Comparison of ENCODE assay signal across 9 cellular contexts in genomic region chr20:46689754-46690085, GRCh38. TPM values are rescaled to one million over a fixed set of nuclear protein-coding genes. Genes with fewer than 3 reads are reported as not detected.
DNase-seq lines count a peak whose midpoint lies in the region; ATAC-seq, FAIRE-seq and TF ChIP-seq lines count a peak whose summit lies in the region.
"Had no signal": no experiment of that assay in that cellular context is flagged by ENCODE, and none has a peak within 500 bp of the region (broad histone marks: within the 10 kb centered on the region; RNA-seq: fewer than 3 reads in every experiment).

No MANE protein-coding gene starts in this region.

- TF ChIP-seq POLR2A in GM12878 (IDR thresholded peaks at IDR 0.05; ENCODE audit: low read depth, low read length), result no peak

- DNase-seq in cardiac muscle cell (ENCODE audit: low read depth in 1 of 2, low spot score in 1 of 2), result no peak
- no peak for DNase-seq in cardiac septum (ENCODE audit: low spot score)
- DNase-seq in GM12878 (ENCODE audit: low read depth, low spot score), result no peak
- DNase-seq in lung (ENCODE audit: low spot score), result no peak
- no peak for DNase-seq in upper lobe of right lung
- no peak for DNase-seq in omental fat pad (ENCODE audit: low spot score)
- DNase-seq in NCI-H2196 (lab: John Stamatoyannopoulos, UW; ENCODE audit: unreplicated experiment), result no peak

- TF ChIP-seq CTCF in cardiac muscle cell (IDR thresholded peaks at IDR 0.05; ENCODE audit: low read depth, low read length), result no peak
- no peak for TF ChIP-seq CTCF in GM12878 (IDR thresholded peaks at IDR 0.05 in 2 of 3, conservative IDR thresholded peaks at IDR 0.05 in 1 of 3; ENCODE audit: control insufficient read depth in 2 of 3, extremely low read depth in 1 of 3, insufficient read depth in 1 of 3, low read depth in 3 of 3, low read length in 3 of 3)
- TF ChIP-seq CTCF in lung (IDR thresholded peaks at IDR 0.05; ENCODE audit: control extremely low read depth, extremely low read depth), result no peak
- TF ChIP-seq CTCF in upper lobe of right lung (IDR thresholded peaks at IDR 0.05), result no peak
- TF ChIP-seq CTCF in omental fat pad (IDR thresholded peaks at IDR 0.05), result no peak

- H3K9me3 ChIP-seq in cardiac muscle cell (ENCODE audit: low read depth) (no peaks in the 10 kb centered on the region), GM12878 (replicated peaks; ENCODE audit: control insufficient read depth, insufficient read depth, low read length) (no peaks in the 10 kb centered on the region; the same call in 1 of the 3 replicates), lung (ENCODE audit: control insufficient read depth in 2 of 2, insufficient read depth in 1 of 2, low read length in 1 of 2) (no peaks in the 10 kb centered on the region), upper lobe of right lung (no peaks in the 10 kb centered on the region)

- intact Hi-C loops in cardiac septum (cut with DNase I), result loop anchor here (5.0 kb wide), 1 partner anchor 127 kb away; no protein-coding TSS in a partner anchor
- intact Hi-C loops in GM12878 (cut with micrococcal nuclease; ENCODE audit: unreplicated experiment), result no loop called here
- intact Hi-C loops in upper lobe of right lung (cut with DNase I), result no loop called here

- no peak for TF ChIP-seq EP300 in GM12878 (IDR thresholded peaks at IDR 0.05; ENCODE audit: borderline replicate concordance in 1 of 2, control insufficient read depth in 1 of 2, low read depth in 2 of 2, low read length in 2 of 2)

- 2% methylated on average over 12 of the region's 12 CpGs for WGBS in GM12878 (ENCODE audit: insufficient coverage, insufficient replicate concordance, low lambda C conversion rate, missing lambda C conversion rate)
- 0 to 1% methylated on average over 12 of the region's 12 CpGs for WGBS in lung, 2 donors

- POLR2A ChIA-PET in GM12878 (lab: Charles Lee), result interaction anchor here (0.6 to 1.5 kb wide), 5 partner anchors 101 to 755 kb away, joined by 3 to 4 read pairs (median 3); no protein-coding TSS in a partner anchor

- ATAC-seq in GM12878 (no peak), lung (ENCODE audit: insufficient read depth, low FRiP score) (no peak), upper lobe of right lung (no peak), omental fat pad (ENCODE audit: low FRiP score) (no peak), HG02610 (IDR thresholded peaks at IDR 0.05; ENCODE audit: unreplicated experiment) (no peak)

- peak overlapping the region; percentile 63; the same call in 1 of the 2 replicates for H3K9ac ChIP-seq in GM12878 (ENCODE audit: control insufficient read depth, insufficient read depth, low read length)

- CTCF ChIA-PET in GM12878 (lab: Yijun Ruan, JAX), result interaction anchor here (1.2 to 11.6 kb wide), 5 partner anchors 10 to 168 kb away, joined by 3 to 114 read pairs (median 7); no protein-coding TSS in a partner anchor

- H3K36me3 ChIP-seq in cardiac muscle cell, result no peaks in the 10 kb centered on the region
- peaks cover 0 to 11% of the 10 kb centered on the region in 2 experiments; a peak in 1 of 4 replicates for H3K36me3 ChIP-seq in GM12878 (ENCODE audit: control insufficient read depth in 2 of 2, insufficient read depth in 2 of 2, low read length in 1 of 2)
- peaks cover 3% of the 10 kb centered on the region in 2 donors for H3K36me3 ChIP-seq in lung (ENCODE audit: control insufficient read depth in 2 of 2, insufficient read depth in 2 of 2, low read length in 2 of 2)
- H3K36me3 ChIP-seq in upper lobe of right lung, result peaks cover 20% of the 10 kb centered on the region

- H3K27ac ChIP-seq in cardiac muscle cell, result no peak overlapping the region
- peak overlapping the region; percentile 60 for H3K27ac ChIP-seq in GM12878 (ENCODE audit: control insufficient read depth, insufficient read depth)
- peak overlapping the region; percentile 66 to 80 for H3K27ac ChIP-seq in lung (ENCODE audit: low read depth in 1 of 2, low read length in 1 of 2)
- H3K27ac ChIP-seq in upper lobe of right lung, result peak overlapping the region; percentile 85

- TF ChIP-seq RAD21 in GM12878 (IDR thresholded peaks at IDR 0.05; ENCODE audit: insufficient read depth, low read depth, low read length), result no peak

- no peak for FAIRE-seq in GM12878 (lab: Jason Lieb, UNC)
- FAIRE-seq: islet of Langerhans had no signal

- RAD21 ChIA-PET in GM12878 (lab: Charles Lee; ENCODE audit: unreplicated experiment), result interaction anchor here (0.6 to 1.4 kb wide), 3 partner anchors 63 to 152 kb away, joined by 3 to 4 read pairs (median 3); no protein-coding TSS in a partner anchor

- peaks cover 3% of the 10 kb centered on the region; the same call in 1 of the 2 replicates for H4K20me1 ChIP-seq in GM12878 (ENCODE audit: control insufficient read depth, insufficient read depth)

- H3K4me2 ChIP-seq in GM12878 (ENCODE audit: control insufficient read depth, insufficient read depth), result peak overlapping the region; percentile 64; the same call in 1 of the 2 replicates

- no TSS peak for BruUV-seq in GM12878 (replicated peaks; lab: Mats Ljungman, UMichigan)

- H3K27me3 ChIP-seq in cardiac muscle cell, result no peaks in the 10 kb centered on the region
- no peaks in the 10 kb centered on the region for H3K27me3 ChIP-seq in GM12878 (replicated peaks in 1 of 2; ENCODE audit: control insufficient read depth in 2 of 2, insufficient read depth in 2 of 2, low read length in 1 of 2)
- no peaks in the 10 kb centered on the region for H3K27me3 ChIP-seq in lung (ENCODE audit: control insufficient read depth, insufficient read depth)
- no peaks in the 10 kb centered on the region for H3K27me3 ChIP-seq in upper lobe of right lung

- SMC1A ChIA-PET in GM12878 (lab: Charles Lee; ENCODE audit: uncharacterized antibody, unreplicated experiment), result interaction anchor here (1.3 to 1.6 kb wide), 2 partner anchors 9 to 145 kb away, joined by 4 to 5 read pairs; no protein-coding TSS in a partner anchor

- in situ Hi-C loops in GM12878 (cut with MboI), result loop anchor here (10.0 kb wide), 1 partner anchor 135 kb away; the partner anchor contains the start of gene OCSTAMP

- H2AFZ ChIP-seq in GM12878 (ENCODE audit: control insufficient read depth, low read depth, low read length), result peak overlapping the region; percentile 87

- H3K4me3 ChIP-seq in cardiac muscle cell (peak overlapping the region; percentile 64), GM12878 (peak overlapping the region; percentile 75), lung (no peak overlapping the region), upper lobe of right lung (peak overlapping the region; percentile 94)

- peaks cover 37% of the 10 kb centered on the region for H3K79me2 ChIP-seq in GM12878 (ENCODE audit: control insufficient read depth, insufficient read depth, low read length)

- H3K4me1 ChIP-seq in cardiac muscle cell (ENCODE audit: low read depth) (peaks cover 9% of the 10 kb centered on the region), GM12878 (ENCODE audit: control insufficient read depth, insufficient read depth, low read length) (no peaks in the 10 kb centered on the region; the same call in 1 of the 2 replicates), lung (ENCODE audit: control insufficient read depth in 2 of 2, insufficient read depth in 2 of 2, low read length in 2 of 2) (peaks cover 0 to 1% of the 10 kb centered on the region in 2 donors), upper lobe of right lung (peaks cover 28% of the 10 kb centered on the region)

RNA-seq across cellular contexts. Expression of gene TP53RK, which starts 0.5 kb away (rescaled TPM):
- total RNA-seq in cardiac muscle cell (19.6 and 21.2 TPM in 2 replicates), cardiac septum (6.4 TPM), GM12878 (2014; rRNA removed) (23.1 and 25.8 TPM in 2 replicates), GM12878 (2014; rRNA removed; fragmentation: Illumina TruSeq; extraction: Trizol) (14.6 and 14.8 TPM in 2 replicates), GM12878 (2021) (14.3 and 15.5 TPM in 2 replicates), lung (10 to 100 TPM; 11.6 to 15.7 TPM), upper lobe of right lung (13.3 TPM), omental fat pad (10 to 100 TPM; 14.2 to 26.2 (median 15.7) TPM)
- polyA plus RNA-seq in cardiac muscle cell (15.8 and 16.1 TPM in 2 replicates), GM12878 (2011; rRNA removed) (19.8 and 24.7 TPM in 2 replicates), GM12878 (2014; fragmentation: Illumina TruSeq; extraction: Trizol) (12.8 and 14.1 TPM in 2 replicates), GM12878 (2014; fragmentation: Nextera tagmentation; extraction: Ambion mirVana) (1 to 10 TPM; 3.8 to 6.2 TPM), GM12878 (2014; rRNA removed) (16.2 and 16.7 TPM in 2 replicates), GM12878 (2016; fragmentation: Nextera tagmentation; extraction: Ambion mirVana) (10 to 100 TPM; 20.8 to 22.3 TPM), lung (10 to 100 TPM; 12.5 TPM)
- 19.6 and 20.3 TPM in 2 replicates for total RNA-seq in GM12878 (2013; cell fraction: nucleolus; rRNA removed)
- 5.2 TPM for polyA plus RNA-seq in GM12878 (2011; ENCODE audit: low read depth)
- 11.8 and 12.5 TPM in 2 replicates for polyA plus RNA-seq in GM12878 (2011; cell fraction: cytosol; rRNA removed)
- 7.0 and 8.5 TPM in 2 replicates for polyA plus RNA-seq in GM12878 (2011; cell fraction: nucleus; rRNA removed)
- 6.4 and 8.9 TPM in 2 replicates for polyA plus RNA-seq in GM12878 (2012)
- polyA minus RNA-seq in GM12878 (2011; rRNA and poly(A)+ RNA removed), result 12.6 and 13.1 TPM in 2 replicates
- polyA minus RNA-seq in GM12878 (2011; cell fraction: cytosol; rRNA and poly(A)+ RNA removed), result 4.7 and 7.5 TPM in 2 replicates
- polyA minus RNA-seq in GM12878 (2011; cell fraction: nucleus; rRNA and poly(A)+ RNA removed), result 6.2 and 9.7 TPM in 2 replicates

RNA-seq across cellular contexts. Expression of gene SLC2A10, which starts 19.7 kb away (rescaled TPM):
- total RNA-seq in cardiac muscle cell (15.6 and 20.1 TPM in 2 replicates), cardiac septum (2.7 TPM), GM12878 (2014; rRNA removed) (not detected in 2 replicates), GM12878 (2014; rRNA removed; fragmentation: Illumina TruSeq; extraction: Trizol) (not detected in 2 replicates), GM12878 (2021) (not detected in 2 replicates), lung (10 to 100 TPM; 16.1 to 20.6 TPM), upper lobe of right lung (17.7 TPM), omental fat pad (10 to 100 TPM in 3 of 4 donors, 1 to 10 TPM in 1; 5.8 to 28.5 (median 18.7) TPM)
- polyA plus RNA-seq in cardiac muscle cell (7.8 and 9.9 TPM in 2 replicates), GM12878 (2011; rRNA removed) (not detected in 2 replicates), GM12878 (2014; fragmentation: Illumina TruSeq; extraction: Trizol) (not detected in 2 replicates), GM12878 (2014; fragmentation: Nextera tagmentation; extraction: Ambion mirVana) (not detected), GM12878 (2014; rRNA removed) (not detected in 2 replicates), GM12878 (2016; fragmentation: Nextera tagmentation; extraction: Ambion mirVana) (not detected), lung (1 to 10 TPM; 7.4 to 8.0 TPM)
- not detected in 2 replicates for total RNA-seq in GM12878 (2013; cell fraction: nucleolus; rRNA removed)
- not detected for polyA plus RNA-seq in GM12878 (2011; ENCODE audit: low read depth)
- not detected in 2 replicates for polyA plus RNA-seq in GM12878 (2011; cell fraction: cytosol; rRNA removed)
- polyA plus RNA-seq in GM12878 (2011; cell fraction: nucleus; rRNA removed), result not detected in 2 replicates
- not detected in 2 replicates for polyA plus RNA-seq in GM12878 (2012)
- not detected in 2 replicates for polyA minus RNA-seq in GM12878 (2011; rRNA and poly(A)+ RNA removed)
- not detected in 2 replicates for polyA minus RNA-seq in GM12878 (2011; cell fraction: cytosol; rRNA and poly(A)+ RNA removed)
- polyA minus RNA-seq in GM12878 (2011; cell fraction: nucleus; rRNA and poly(A)+ RNA removed), result not detected in 2 replicates

RNA-seq across cellular contexts. Expression of gene SLC13A3, which starts 38.5 kb away (rescaled TPM):
- total RNA-seq in cardiac muscle cell (2.5 and 3.9 TPM in 2 replicates), cardiac septum (0.57 TPM), GM12878 (2014; rRNA removed) (not detected in 2 replicates), GM12878 (2014; rRNA removed; fragmentation: Illumina TruSeq; extraction: Trizol) (0.09 TPM in 1 of 2 replicates, not detected in the other), GM12878 (2021) (0.48 TPM in 1 of 2 replicates, not detected in the other), lung (1 to 10 TPM; 2.1 to 2.4 TPM), upper lobe of right lung (1.6 TPM), omental fat pad (1 to 10 TPM; 1.2 to 3.5 (median 1.9) TPM)
- polyA plus RNA-seq in cardiac muscle cell (2.1 and 3.5 TPM in 2 replicates), GM12878 (2011; rRNA removed) (0.45 and 0.76 TPM in 2 replicates), GM12878 (2014; fragmentation: Illumina TruSeq; extraction: Trizol) (0.03 TPM in 1 of 2 replicates, not detected in the other), GM12878 (2014; fragmentation: Nextera tagmentation; extraction: Ambion mirVana) (under 1 TPM; 0.04 to 0.05 TPM), GM12878 (2014; rRNA removed) (0.06 and 0.24 TPM in 2 replicates), GM12878 (2016; fragmentation: Nextera tagmentation; extraction: Ambion mirVana) (not detected), lung (1 to 10 TPM; 1.1 to 1.9 TPM)
- total RNA-seq in GM12878 (2013; cell fraction: nucleolus; rRNA removed), result 0.95 and 1.1 TPM in 2 replicates
- polyA plus RNA-seq in GM12878 (2011; ENCODE audit: low read depth), result 0.16 TPM
- polyA plus RNA-seq in GM12878 (2011; cell fraction: cytosol; rRNA removed), result 0.55 and 0.66 TPM in 2 replicates
- 0.89 and 1.2 TPM in 2 replicates for polyA plus RNA-seq in GM12878 (2011; cell fraction: nucleus; rRNA removed)
- polyA plus RNA-seq in GM12878 (2012), result 0.08 TPM in 2 replicates
- 0.73 and 0.98 TPM in 2 replicates for polyA minus RNA-seq in GM12878 (2011; rRNA and poly(A)+ RNA removed)
- 0.27 and 0.52 TPM in 2 replicates for polyA minus RNA-seq in GM12878 (2011; cell fraction: cytosol; rRNA and poly(A)+ RNA removed)
- 0.86 and 1.1 TPM in 2 replicates for polyA minus RNA-seq in GM12878 (2011; cell fraction: nucleus; rRNA and poly(A)+ RNA removed)
